12 cellular contexts compared by ENCODE assay signal in genomic region chr6:34295721-34296120, GRCh38.
DNase-seq lines count a peak whose midpoint lies in the region; ATAC-seq and FAIRE-seq lines count a peak whose summit lies in the region.
"Had no signal": no experiment of that assay in that cellular context is flagged by ENCODE, and none has a peak within 500 bp of the region (broad histone marks: within the 10 kb centered on the region; RNA-seq: fewer than 3 reads in every experiment).

No MANE protein-coding gene starts in this region.

- no peaks in the 10 kb centered on the region for H3K27me3 Mint-ChIP-seq in activated naive CD4-positive, alpha-beta T cell treated with anti-CD3 and anti-CD28 coated beads, Interleukin-2, amount 10 ng/mL, durations not matched to agents 7 days and 5 days
- no peaks in the 10 kb centered on the region for H3K27me3 Mint-ChIP-seq in stimulated activated naive B cell treated with anti-CD40 and anti-IgM and Interleukin-4, amounts not matched to agents 10 μg/mL and 1 μg/mL and 100 μg/mL, for 72 hours
- H3K27me3 Mint-ChIP-seq: naive thymus-derived CD8-positive, alpha-beta T cell had no signal

- no peak overlapping the region for H3K4me3 Mint-ChIP-seq in activated naive CD4-positive, alpha-beta T cell treated with anti-CD3 and anti-CD28 coated beads, Interleukin-2, amount 10 ng/mL, durations not matched to agents 7 days and 5 days
- peak overlapping the region; percentile 68 to 69 for H3K4me3 Mint-ChIP-seq in stimulated activated naive B cell treated with anti-CD40 and anti-IgM and Interleukin-4, amounts not matched to agents 10 μg/mL and 1 μg/mL and 100 μg/mL, for 72 hours

- peak; percentile 90 for ATAC-seq in HG02759 (IDR thresholded peaks at IDR 0.05; ENCODE audit: unreplicated experiment)
- ATAC-seq in stimulated activated naive B cell treated with anti-CD40 and anti-IgM and Interleukin-4, amounts not matched to agents 10 μg/mL and 1 μg/mL and 100 μg/mL, for 72 hours (replicated peaks), result peak; percentile 94
- ATAC-seq: naive thymus-derived CD8-positive, alpha-beta T cell had no signal

- peak; percentile 30 for FAIRE-seq in RCC 7860 (lab: Jason Lieb, UNC)

- H3K4me1 Mint-ChIP-seq in activated naive CD4-positive, alpha-beta T cell treated with anti-CD3 and anti-CD28 coated beads, Interleukin-2, amount 10 ng/mL, durations not matched to agents 7 days and 5 days, result peaks cover 12% of the 10 kb centered on the region
- H3K4me1 Mint-ChIP-seq in stimulated activated naive B cell treated with anti-CD40 and anti-IgM and Interleukin-4, amounts not matched to agents 10 μg/mL and 1 μg/mL and 100 μg/mL, for 72 hours, result peaks cover 28 to 73% of the 10 kb centered on the region in 2 donors

- no peaks in the 10 kb centered on the region for H3K9me3 Mint-ChIP-seq in activated naive CD4-positive, alpha-beta T cell treated with anti-CD3 and anti-CD28 coated beads, Interleukin-2, amount 10 ng/mL, durations not matched to agents 7 days and 5 days
- H3K9me3 Mint-ChIP-seq in stimulated activated naive B cell treated with anti-CD40 and anti-IgM and Interleukin-4, amounts not matched to agents 10 μg/mL and 1 μg/mL and 100 μg/mL, for 72 hours, result no peaks in the 10 kb centered on the region
- H3K9me3 Mint-ChIP-seq: naive thymus-derived CD8-positive, alpha-beta T cell had no signal

- H3K27ac Mint-ChIP-seq in activated naive CD4-positive, alpha-beta T cell treated with anti-CD3 and anti-CD28 coated beads, Interleukin-2, amount 10 ng/mL, durations not matched to agents 7 days and 5 days, result peak overlapping the region; percentile 34
- peak overlapping the region; percentile 93 for H3K27ac Mint-ChIP-seq in stimulated activated naive B cell treated with anti-CD40 and anti-IgM and Interleukin-4, amounts not matched to agents 10 μg/mL and 1 μg/mL and 100 μg/mL, for 72 hours

- DNase-seq in activated naive CD4-positive, alpha-beta T cell treated with anti-CD3 and anti-CD28 coated beads, Interleukin-2, amount 10 ng/mL, durations not matched to agents 7 days and 5 days, result no peak
- DNase-seq in activated naive CD4-positive, alpha-beta T cell treated with Interleukin-2 at 50 U/mL for 16 hours, result no peak
- DNase-seq in RCC 7860 (ENCODE audit: low spot score) (peak; percentile 64), COR-L47 (lab: John Stamatoyannopoulos, UW) (no peak), NCI-H187 (lab: John Stamatoyannopoulos, UW) (no peak)
- DNase-seq in stimulated activated naive B cell treated with anti-CD40 and anti-IgM and Interleukin-4, amounts not matched to agents 10 μg/mL and 1 μg/mL and 100 μg/mL, for 72 hours, result peak; percentile 42
- no peak for DNase-seq in activated CD4-positive, CD25-positive, alpha-beta regulatory T cell (lab: John Stamatoyannopoulos, UW)
- DNase-seq: C1 segment of cervical spinal cord; effector CD4-positive, alpha-beta T cell; MG63 had no signal

- CTCF ChIA-PET in activated naive CD4-positive, alpha-beta T cell treated with anti-CD3 and anti-CD28 coated beads, Interleukin-2, amount 10 ng/mL, durations not matched to agents 7 days and 5 days (lab: Charles Lee), result interaction anchor here (0.9 to 1.4 kb wide), 3 partner anchors 95 to 314 kb away, joined by 3 to 5 read pairs (median 3); no protein-coding TSS in a partner anchor

- H3K36me3 Mint-ChIP-seq in activated naive CD4-positive, alpha-beta T cell treated with anti-CD3 and anti-CD28 coated beads, Interleukin-2, amount 10 ng/mL, durations not matched to agents 7 days and 5 days, result peaks cover 16% of the 10 kb centered on the region
- H3K36me3 Mint-ChIP-seq in stimulated activated naive B cell treated with anti-CD40 and anti-IgM and Interleukin-4, amounts not matched to agents 10 μg/mL and 1 μg/mL and 100 μg/mL, for 72 hours, result peaks cover 22 to 36% of the 10 kb centered on the region in 2 donors

Comparison
In these comparisons a context has a peak if more than half of its experiments do, and no peak if none do; other contexts are left out.
1. DNase-seq: peak in RCC 7860 (single experiment) and stimulated activated naive B cell treated with anti-CD40 and anti-IgM and Interleukin-4, amounts not matched to agents 10 μg/mL and 1 μg/mL and 100 μg/mL, for 72 hours (single experiment); none in activated naive CD4-positive, alpha-beta T cell treated with anti-CD3 and anti-CD28 coated beads, Interleukin-2, amount 10 ng/mL, durations not matched to agents 7 days and 5 days (single experiment), activated naive CD4-positive, alpha-beta T cell treated with Interleukin-2 at 50 U/mL for 16 hours (single experiment), COR-L47 (single experiment), activated CD4-positive, CD25-positive, alpha-beta regulatory T cell (0 of 4) and NCI-H187 (0 of 2).